ENCODE assay signal across 30 cellular contexts in genomic region chr4:7512428-7512827, GRCh38.
"Had no signal": no experiment of that assay in that cellular context is flagged by ENCODE, and none has a peak within 500 bp of the region (broad histone marks: within the 10 kb centered on the region; RNA-seq: fewer than 3 reads in every experiment).

No MANE protein-coding gene starts in this region.

- H3K27ac Mint-ChIP-seq: endodermal cell; immature natural killer cell; memory B cell; naive B cell; nephron progenitor cell; progenitor cell of endocrine pancreas; stimulated activated effector memory CD8-positive, alpha-beta T cell treated with anti-CD3 and anti-CD28 coated beads, Interleukin-12 subunit alpha, Interleukin-12 subunit beta, amount 100 ng/mL, for 72 hours had no signal

- H3K4me1 ChIP-seq: gastrocnemius medialis, parathyroid adenoma, thyroid gland had no signal

- H3K9ac ChIP-seq: parathyroid adenoma had no signal

- H3K9me3 ChIP-seq: gastrocnemius medialis, mucosa of descending colon, neutrophil, right lobe of liver, stomach, thyroid gland had no signal

- H3K4me1 Mint-ChIP-seq: endodermal cell, memory B cell had no signal

- H3K27me3 ChIP-seq: right lobe of liver, thyroid gland had no signal

- H3K79me2 ChIP-seq: parathyroid adenoma had no signal

- H3K27ac ChIP-seq: epithelial cell of prostate, gastrocnemius medialis, neutrophil, parathyroid adenoma, right lobe of liver, stomach, thyroid gland had no signal

- DNase-seq: effector CD8-positive, alpha-beta T cell; endodermal cell; foreskin fibroblast; gastrocnemius medialis; head of caudate nucleus; immature natural killer cell; islet precursor cell; kidney glomerular epithelial cell; mucosa of descending colon; naive B cell; nephron progenitor cell; right lobe of liver; small intestine; stimulated activated CD4-positive, alpha-beta T cell treated with anti-CD3 and anti-CD28 coated beads, Interleukin-15, amount 100 ng/mL, for 24 hours; stimulated activated CD4-positive, alpha-beta T cell treated with anti-CD3 and anti-CD28 coated beads, Interleukin-2, amount 100 ng/mL, for 48 hours; stimulated activated naive CD4-positive, alpha-beta T cell treated with Interleukin-2 at 50 U/mL for 16 hours; stomach; thyroid gland; trophoblast cell had no signal

- H3K36me3 Mint-ChIP-seq: immature natural killer cell, memory B cell, mesothelial cell of epicardium, naive B cell had no signal

- H3K36me3 ChIP-seq: gastrocnemius medialis, neutrophil, right lobe of liver, stomach, thyroid gland had no signal

- H3K9me3 Mint-ChIP-seq: endodermal cell; immature natural killer cell; mesothelial cell of epicardium; nephron progenitor cell; stimulated activated effector memory CD8-positive, alpha-beta T cell treated with anti-CD3 and anti-CD28 coated beads, Interleukin-12 subunit alpha, Interleukin-12 subunit beta, amount 100 ng/mL, for 72 hours had no signal

- H3K4me3 Mint-ChIP-seq: endodermal cell; immature natural killer cell; memory B cell; mesothelial cell of epicardium; nephron progenitor cell; stimulated activated effector memory CD8-positive, alpha-beta T cell treated with anti-CD3 and anti-CD28 coated beads, Interleukin-12 subunit alpha, Interleukin-12 subunit beta, amount 100 ng/mL, for 72 hours had no signal

- FAIRE-seq: colon, small intestine had no signal

- ATAC-seq: esophagus mucosa; gastrocnemius medialis; left lobe of liver; mucosa of descending colon; right lobe of liver; stimulated activated effector memory CD8-positive, alpha-beta T cell treated with anti-CD3 and anti-CD28 coated beads, Interleukin-12 subunit alpha, Interleukin-12 subunit beta, amount 100 ng/mL, for 72 hours had no signal

- H3K4me3 ChIP-seq: gastrocnemius medialis, lung, mucosa of descending colon, right lobe of liver, stomach, thyroid gland had no signal

- H2AFZ ChIP-seq: parathyroid adenoma had no signal
